In genomic region chr7:32490127-32490796, GRCh38 we compare ENCODE assay signal across 8 cellular contexts. TPM values are rescaled to one million over a fixed set of nuclear protein-coding genes. Genes with fewer than 3 reads are reported as not detected.
DNase-seq lines count a peak whose midpoint lies in the region; ATAC-seq, FAIRE-seq and TF ChIP-seq lines count a peak whose summit lies in the region.

LSM5 (minus strand) TSS chr7:32490380; CDS start chr7:32490365, 15 bp downstream.

- no peaks in the 10 kb centered on the region for H3K9me3 ChIP-seq in astrocyte (ENCODE audit: insufficient read depth, low read depth, low read length)

- peak within 1 kb of the TSS; percentile 95 for H3K4me3 Mint-ChIP-seq in astrocyte (ENCODE audit: unreplicated experiment)

- H3K4me1 ChIP-seq in astrocyte (ENCODE audit: insufficient read depth, low read length): peaks cover 6% of the 10 kb centered on the region

- no peaks in the 10 kb centered on the region for H3K27me3 ChIP-seq in astrocyte (ENCODE audit: insufficient read depth, low read length)

- H3K36me3 Mint-ChIP-seq in astrocyte (ENCODE audit: low read depth, unreplicated experiment): no peaks in the 10 kb centered on the region

- peak within 1 kb of the TSS; percentile 74 for H3K27ac ChIP-seq in astrocyte (ENCODE audit: low read depth, low read length)

- H3K9me3 Mint-ChIP-seq in astrocyte (ENCODE audit: unreplicated experiment): no peaks in the 10 kb centered on the region

- H3K4me3 ChIP-seq in astrocyte (ENCODE audit: insufficient read depth, low read depth, low read length): peak within 1 kb of the TSS; percentile 93

- TF ChIP-seq POLR2A in GM18505 (IDR thresholded peaks at IDR 0.05; ENCODE audit: borderline replicate concordance, extremely low read depth, insufficient read depth, insufficient read length): peak; percentile 84

- peaks cover 1% of the 10 kb centered on the region for H3K4me1 Mint-ChIP-seq in astrocyte (ENCODE audit: low read depth, unreplicated experiment)

- H2AFZ ChIP-seq in astrocyte (ENCODE audit: low read depth, low read length): peak within 1 kb of the TSS; percentile 95

- DNase-seq in NCI-H2029 (lab: John Stamatoyannopoulos, UW) (peak; percentile 92), T-helper 22 cell (ENCODE audit: low read depth) (peak; percentile 83), astrocyte (ENCODE audit: low read depth) (peak; percentile 91), hippocampal formation (lab: John Stamatoyannopoulos, UW) (peak; percentile 86 to 88), retina (peak; percentile 96), epidermal melanocyte (ENCODE audit: insufficient read length, low spot score) (no peak)

- no peak for TF ChIP-seq CTCF in astrocyte (IDR thresholded peaks at IDR 0.05; ENCODE audit: insufficient read depth, low read depth, low read length)

- H3K36me3 ChIP-seq in astrocyte (ENCODE audit: insufficient read depth, low read length): peaks cover 4% of the 10 kb centered on the region

- H3K9ac ChIP-seq in astrocyte (ENCODE audit: low read length): peak within 1 kb of the TSS; percentile 90

- H3K79me2 ChIP-seq in astrocyte (ENCODE audit: insufficient read depth, low read length): peaks cover 18% of the 10 kb centered on the region

- no peaks in the 10 kb centered on the region for H3K27me3 Mint-ChIP-seq in astrocyte (ENCODE audit: low read depth, unreplicated experiment)

- peak; percentile 20 for FAIRE-seq in astrocyte (lab: Jason Lieb, UNC)

- ATAC-seq in GM18505 (IDR thresholded peaks at IDR 0.05; ENCODE audit: unreplicated experiment): peak; percentile 84
- peak; percentile 86 for ATAC-seq in HG02973 (IDR thresholded peaks at IDR 0.05; ENCODE audit: unreplicated experiment)

- no peaks in the 10 kb centered on the region for H4K20me1 ChIP-seq in astrocyte (ENCODE audit: insufficient read depth, low read length)

- H3K4me2 ChIP-seq in astrocyte (ENCODE audit: low read length): peak within 1 kb of the TSS; percentile 91

- H3K27ac Mint-ChIP-seq in astrocyte (ENCODE audit: unreplicated experiment): peak within 1 kb of the TSS; percentile 82

RNA-seq across cellular contexts. Expression of gene LSM5, which starts in this region (rescaled TPM):
- total RNA-seq in astrocyte: 31.7 and 36.2 TPM in 2 replicates
